ENCODE assay signal across 2 cellular contexts in genomic region chr15:55198706-55199105, GRCh38.
TF ChIP-seq lines count a peak whose summit lies in the region.

No MANE protein-coding gene starts in this region.

TF ChIP-seq in WTC11, 78 proteins besides CTCF, POLR2A, EP300 and RAD21:
- TF ChIP-seq E2F4 (CRISPR knock-in tag; IDR thresholded peaks at IDR 0.05; ENCODE audit: borderline replicate concordance, low read depth) (no peak), ATF3 (CRISPR knock-in tag; conservative IDR thresholded peaks at IDR 0.05) (no peak), KAT7 (CRISPR knock-in tag; IDR thresholded peaks at IDR 0.05; ENCODE audit: borderline replicate concordance) (no peak)
TF ChIP-seq in WTC11: peak in this region for 0.

TF ChIP-seq in SK-N-SH, 30 proteins besides CTCF, POLR2A, EP300 and RAD21 (continued from another document):
- TF ChIP-seq JUND (IDR thresholded peaks at IDR 0.05) (no peak), RCOR1 (IDR thresholded peaks at IDR 0.05; ENCODE audit: low read length) (no peak), TAF1 (IDR thresholded peaks at IDR 0.05; ENCODE audit: borderline replicate concordance, low read depth, low read length) (no peak), ELF1 (IDR thresholded peaks at IDR 0.05) (no peak), GABPA (IDR thresholded peaks at IDR 0.05; ENCODE audit: low read depth) (no peak), NFIC (IDR thresholded peaks at IDR 0.05; ENCODE audit: borderline replicate concordance) (no peak), REST (IDR thresholded peaks at IDR 0.05; ENCODE audit: low read depth, low read length) (no peak), USF2 (IDR thresholded peaks at IDR 0.05; ENCODE audit: borderline replicate concordance, low read depth, low read length) (no peak), SMC3 (IDR thresholded peaks at IDR 0.05; ENCODE audit: low read depth, low read length) (no peak)
